In the genomic region with DNA sequence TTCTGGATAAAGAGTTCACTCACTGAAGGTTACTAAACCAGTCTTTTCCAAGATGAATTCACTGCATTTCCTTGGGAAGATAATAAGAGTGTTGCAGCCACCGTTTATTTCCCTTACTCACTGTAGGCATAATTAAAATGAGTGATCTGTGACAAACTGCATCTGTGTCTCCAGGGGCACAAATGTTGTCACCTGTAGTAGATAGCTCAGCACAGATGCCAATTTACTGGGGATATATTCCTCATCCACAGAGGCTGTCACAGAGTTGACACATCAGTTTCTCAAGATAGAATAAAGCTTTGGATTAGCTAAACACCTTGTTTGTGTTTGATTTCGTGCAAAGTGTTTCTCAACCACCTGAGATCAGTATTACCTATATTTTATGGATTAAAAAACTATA, we compare ENCODE assay signal across 20 cellular contexts.
DNase-seq lines count a peak whose midpoint lies in the region; FAIRE-seq and TF ChIP-seq lines count a peak whose summit lies in the region.
"Had no signal": no experiment of that assay in that cellular context is flagged by ENCODE, and none has a peak within 500 bp of the region (broad histone marks: within the 10 kb centered on the region; RNA-seq: fewer than 3 reads in every experiment).

No MANE protein-coding gene starts in this region.

- H3K4me3 ChIP-seq in OCI-LY7 (ENCODE audit: low read depth, low read length, poor library complexity, severe bottlenecking) (no peak overlapping the region), iPS-20b (ENCODE audit: low read length) (no peak overlapping the region), MM.1S (ENCODE audit: low read length) (no peak overlapping the region)
- H3K4me3 ChIP-seq: upper lobe of left lung had no signal

- intact Hi-C loops in OCI-LY7 (cut with micrococcal nuclease; ENCODE audit: unreplicated experiment) = no loop called here

- no peak for FAIRE-seq in frontal cortex (lab: Jason Lieb, UNC)
- FAIRE-seq: HepG2, kidney had no signal

- peaks cover 14% of the 10 kb centered on the region for H3K4me1 ChIP-seq in OCI-LY7 (ENCODE audit: insufficient read depth, low read length, poor library complexity, severe bottlenecking)
- peaks cover 36% of the 10 kb centered on the region for H3K4me1 ChIP-seq in iPS-20b (ENCODE audit: insufficient read depth, low read length)
- H3K4me1 ChIP-seq in MM.1S (ENCODE audit: low read length) = no peaks in the 10 kb centered on the region

- no peak for TF ChIP-seq CTCF in OCI-LY7 (conservative IDR thresholded peaks at IDR 0.05; ENCODE audit: low read length)
- TF ChIP-seq CTCF in progenitor cell of endocrine pancreas (IDR thresholded peaks at IDR 0.05; ENCODE audit: unreplicated experiment) = no peak
- no peak for TF ChIP-seq CTCF in MM.1S (IDR thresholded peaks at IDR 0.05; ENCODE audit: low read length)

- H3K9me3 ChIP-seq in OCI-LY7 (ENCODE audit: low read length) (0 out of 2 replicates have a peak, but pooled peaks cover 3% of the 10 kb centered on the region), iPS-20b (ENCODE audit: insufficient read depth, low read depth, low read length) (peaks cover 35% of the 10 kb centered on the region), MM.1S (replicated peaks; ENCODE audit: insufficient read depth, low read length) (no peaks in the 10 kb centered on the region)

- H3K9me3 Mint-ChIP-seq in progenitor cell of endocrine pancreas (ENCODE audit: low read depth) = peaks cover 28% of the 10 kb centered on the region

- no peaks in the 10 kb centered on the region for H3K36me3 ChIP-seq in OCI-LY7 (ENCODE audit: insufficient read depth, low read length)
- H3K36me3 ChIP-seq in iPS-20b (ENCODE audit: insufficient read depth, low read depth, low read length) = no peaks in the 10 kb centered on the region; the same call in 1 of the 2 replicates
- no peaks in the 10 kb centered on the region for H3K36me3 ChIP-seq in MM.1S (replicated peaks; ENCODE audit: insufficient read depth, low read length)
- H3K36me3 ChIP-seq: upper lobe of left lung had no signal

- H4K20me1 ChIP-seq in OCI-LY7 (ENCODE audit: insufficient read depth, low read length) (no peaks in the 10 kb centered on the region), MM.1S (ENCODE audit: insufficient read depth, low read length) (no peaks in the 10 kb centered on the region)

- H3K27me3 ChIP-seq in iPS-20b (ENCODE audit: insufficient read depth, low read length) (no peaks in the 10 kb centered on the region), MM.1S (replicated peaks; ENCODE audit: insufficient read depth, low read length) (no peaks in the 10 kb centered on the region)
- H3K27me3 ChIP-seq: upper lobe of left lung had no signal

- CTCF ChIA-PET in OCI-LY7 (lab: Charles Lee; ENCODE audit: unreplicated experiment) = no interaction called here

- no peak overlapping the region for H3K4me3 Mint-ChIP-seq in progenitor cell of endocrine pancreas (ENCODE audit: low read depth)
- H3K4me3 Mint-ChIP-seq: activated CD4-positive, alpha-beta memory T cell treated with anti-CD3 and anti-CD28 coated beads, Interleukin-2, amount 10 ng/mL, durations not matched to agents 7 days and 5 days; natural killer cell treated with Interleukin-12 subunit alpha and Interleukin-12 subunit beta and Interleukin-15 and Interleukin-18, amount 100 ng/mL, for 72 hours had no signal

- H3K4me1 Mint-ChIP-seq in progenitor cell of endocrine pancreas (ENCODE audit: low read depth) = peaks cover 18% of the 10 kb centered on the region
- H3K4me1 Mint-ChIP-seq: activated CD4-positive, alpha-beta memory T cell treated with anti-CD3 and anti-CD28 coated beads, Interleukin-2, amount 10 ng/mL, durations not matched to agents 7 days and 5 days had no signal

- no TSS peak for BruUV-seq in OCI-LY7 (replicated peaks; lab: Mats Ljungman, UMichigan)

- POLR2A ChIA-PET in OCI-LY7 (lab: Charles Lee) = interaction anchor here (0.6 to 1.4 kb wide), 3 partner anchors 11 to 1210 kb away, joined by 3 to 7 read pairs (median 3); no protein-coding TSS in a partner anchor

- peak overlapping the region; percentile 18 for H3K27ac Mint-ChIP-seq in progenitor cell of endocrine pancreas
- H3K27ac Mint-ChIP-seq: activated CD4-positive, alpha-beta memory T cell treated with anti-CD3 and anti-CD28 coated beads, Interleukin-2, amount 10 ng/mL, durations not matched to agents 7 days and 5 days; natural killer cell treated with Interleukin-12 subunit alpha and Interleukin-12 subunit beta and Interleukin-15 and Interleukin-18, amount 100 ng/mL, for 72 hours had no signal

- peaks cover 1% of the 10 kb centered on the region for H3K36me3 Mint-ChIP-seq in progenitor cell of endocrine pancreas (ENCODE audit: insufficient read depth)
- H3K36me3 Mint-ChIP-seq: natural killer cell treated with Interleukin-12 subunit alpha and Interleukin-12 subunit beta and Interleukin-15 and Interleukin-18, amount 100 ng/mL, for 72 hours had no signal

- peak overlapping the region; percentile 35; the same call in 1 of the 2 replicates for H3K4me2 ChIP-seq in OCI-LY7 (ENCODE audit: low read length)
- H3K4me2 ChIP-seq in MM.1S (ENCODE audit: low read depth, low read length) = no peak overlapping the region

- no peaks in the 10 kb centered on the region for H3F3A ChIP-seq in MM.1S (ENCODE audit: insufficient read depth, low read length)

- peak overlapping the region; percentile 18 for H3K27ac ChIP-seq in OCI-LY7 (ENCODE audit: low read depth, low read length, poor library complexity, severe bottlenecking)
- H3K27ac ChIP-seq in iPS-20b (ENCODE audit: low read length) = peak overlapping the region; percentile 52
- H3K27ac ChIP-seq in MM.1S (ENCODE audit: low read length) = no peak overlapping the region
- H3K27ac ChIP-seq: 22Rv1 had no signal

- DNase-seq in NCI-H1436 treated with DMSO at 0.1 percent for 48 hours (lab: John Stamatoyannopoulos, UW) (peak; percentile 17), NCI-H1436 (lab: John Stamatoyannopoulos, UW) (no peak), OCI-LY7 (ENCODE audit: low spot score) (no peak), progenitor cell of endocrine pancreas (ENCODE audit: low spot score, unreplicated experiment) (no peak), NCI-H526 treated with DMSO at 0.1 percent for 48 hours (lab: John Stamatoyannopoulos, UW) (no peak), frontal cortex (ENCODE audit: low spot score in 2 of 2) (no peak), MM.1S (no peak)
- DNase-seq: activated CD4-positive, alpha-beta memory T cell treated with anti-CD3 and anti-CD28 coated beads, Interleukin-2, amount 10 ng/mL, durations not matched to agents 7 days and 5 days; activated CD4-positive, CD25-positive, alpha-beta regulatory T cell; activated T-cell treated with anti-CD3 and anti-CD28 coated beads for 4 hours; AML-193; amniotic stem cell; DMS79; H7; kidney; upper lobe of left lung had no signal

- H3K9me2 ChIP-seq in OCI-LY7 (ENCODE audit: insufficient read depth, low read length) = no peaks in the 10 kb centered on the region
- H3K9me2 ChIP-seq in MM.1S (replicated peaks; ENCODE audit: insufficient read depth, low read length) = no peaks in the 10 kb centered on the region

- H3K79me2 ChIP-seq in OCI-LY7 (ENCODE audit: insufficient read depth, low read depth, low read length) = no peaks in the 10 kb centered on the region
- H3K79me2 ChIP-seq in MM.1S (ENCODE audit: low read length) = no peaks in the 10 kb centered on the region

- H3K27me3 Mint-ChIP-seq in progenitor cell of endocrine pancreas = no peaks in the 10 kb centered on the region
- H3K27me3 Mint-ChIP-seq: activated CD4-positive, alpha-beta memory T cell treated with anti-CD3 and anti-CD28 coated beads, Interleukin-2, amount 10 ng/mL, durations not matched to agents 7 days and 5 days; natural killer cell treated with Interleukin-12 subunit alpha and Interleukin-12 subunit beta and Interleukin-15 and Interleukin-18, amount 100 ng/mL, for 72 hours had no signal

- H3K9ac ChIP-seq in iPS-20b (ENCODE audit: low read depth, low read length) = peak overlapping the region; percentile 22; the same call in 1 of the 2 replicates
- no peak overlapping the region for H3K9ac ChIP-seq in MM.1S (ENCODE audit: low read length)

- H2AFZ ChIP-seq in OCI-LY7 (ENCODE audit: low read length) (no peak overlapping the region), MM.1S (ENCODE audit: low read length) (no peak overlapping the region)
